ENCODE assay signal across 24 cellular contexts in genomic region chr14:55586411-55586810, GRCh38. TPM values are rescaled to one million over a fixed set of nuclear protein-coding genes. Genes with fewer than 3 reads are reported as not detected.
DNase-seq lines count a peak whose midpoint lies in the region; ATAC-seq, FAIRE-seq and TF ChIP-seq lines count a peak whose summit lies in the region.
"Had no signal": no experiment of that assay in that cellular context is flagged by ENCODE, and none has a peak within 500 bp of the region (broad histone marks: within the 10 kb centered on the region; RNA-seq: fewer than 3 reads in every experiment).

No MANE protein-coding gene starts in this region.

- intact Hi-C loops in sigmoid colon (cut with DNase I) = loop anchor here (10.0 kb wide), 2 partner anchors 142 to 312 kb away; partner anchors contain the start of genes FBXO34 and TBPL2
- intact Hi-C loops in naive thymus-derived CD4-positive, alpha-beta T cell (cut with micrococcal nuclease) = loop anchor here (10.0 kb wide), 2 partner anchors 312 to 562 kb away; partner anchors contain the start of genes FBXO34 (in 1 of the 2), SOCS4 (in 1 of the 2) and WDHD1 (in 1 of the 2)

- no peak overlapping the region for H3K9ac ChIP-seq in SK-N-SH
- no peak overlapping the region for H3K9ac ChIP-seq in astrocyte (ENCODE audit: low read length)

- FAIRE-seq in astrocyte (lab: Jason Lieb, UNC) = no peak
- FAIRE-seq: colon, kidney had no signal

- H3K4me3 Mint-ChIP-seq in HFFc6 (peak overlapping the region; percentile 7; the same call in 1 of the 2 replicates), astrocyte (ENCODE audit: unreplicated experiment) (no peak overlapping the region)
- peak overlapping the region in 3 of 10 donors; percentile 0 to 45 (median 6) for H3K4me3 Mint-ChIP-seq in naive thymus-derived CD4-positive, alpha-beta T cell
- H3K4me3 Mint-ChIP-seq: activated naive CD8-positive, alpha-beta T cell; activated T-helper 1 cell treated with anti-CD3 and anti-CD28 coated beads, Interleukin-12 subunit alpha, Interleukin-12 subunit beta, Interleukin-2, Interleukin-4 antibody, amounts not matched to agents 30 ng/mL and 10 ng/mL and 1 ng/mL, durations not matched to agents 14 hours and 24 hours and 36 hours; B cell; effector memory CD8-positive, alpha-beta T cell had no signal

- H3K9me2 ChIP-seq in SK-N-SH = no peaks in the 10 kb centered on the region

- DNase-seq in SK-N-SH = no peak
- no peak for DNase-seq in HFFc6
- no peak for DNase-seq in astrocyte (ENCODE audit: low read depth)
- DNase-seq in sigmoid colon = no peak
- DNase-seq in D341Med (ENCODE audit: low spot score) = no peak
- no peak for DNase-seq in NCI-H774 (lab: John Stamatoyannopoulos, UW)
- no peak for DNase-seq in naive thymus-derived CD4-positive, alpha-beta T cell
- DNase-seq: activated CD4-positive, alpha-beta T cell treated with anti-CD3 and anti-CD28 coated beads for 1 hour; body of pancreas; effector memory CD8-positive, alpha-beta T cell; kidney; lower lobe of right lung; MG63; NCI-H1417 treated with DMSO at 0.1 percent for 48 hours; stimulated activated naive CD8-positive, alpha-beta T cell treated with anti-CD3 and anti-CD28 coated beads, Interleukin-15, amount 100 ng/mL, for 72 hours; transverse colon had no signal

- H3K36me3 ChIP-seq in SK-N-SH (replicated peaks in 1 of 2; ENCODE audit: control insufficient read depth in 1 of 2, insufficient read depth in 2 of 2, low read length in 1 of 2) = peaks cover 0 to 3% of the 10 kb centered on the region in 2 experiments
- no peaks in the 10 kb centered on the region for H3K36me3 ChIP-seq in astrocyte (ENCODE audit: insufficient read depth, low read length)
- no peaks in the 10 kb centered on the region for H3K36me3 ChIP-seq in sigmoid colon
- no peaks in the 10 kb centered on the region for H3K36me3 ChIP-seq in naive thymus-derived CD4-positive, alpha-beta T cell (ENCODE audit: control insufficient read depth in 2 of 3, insufficient read depth in 3 of 3, low read length in 3 of 3)
- H3K36me3 ChIP-seq: esophagus muscularis mucosa, lower lobe of right lung, MG63, transverse colon had no signal

- TF ChIP-seq POLR2A in sigmoid colon (IDR thresholded peaks at IDR 0.05) = no peak

- peak overlapping the region in 1 of 2 experiments; percentile 78; a peak in 2 of 4 replicates for H3K27ac ChIP-seq in SK-N-SH (ENCODE audit: low read depth in 2 of 2, low read length in 1 of 2)
- no peak overlapping the region for H3K27ac ChIP-seq in astrocyte (ENCODE audit: low read depth, low read length)
- H3K27ac ChIP-seq in sigmoid colon = peak overlapping the region in 3 of 4 donors; percentile 0 to 64 (median 55)
- H3K27ac ChIP-seq in naive thymus-derived CD4-positive, alpha-beta T cell (ENCODE audit: low read depth, low read length) = no peak overlapping the region
- H3K27ac ChIP-seq: 22Rv1, body of pancreas, HL-60, lower lobe of right lung had no signal

- no peak overlapping the region for H2AFZ ChIP-seq in SK-N-SH (ENCODE audit: low read depth)
- no peak overlapping the region for H2AFZ ChIP-seq in astrocyte (ENCODE audit: low read depth, low read length)

- H3K4me2 ChIP-seq in SK-N-SH (peak overlapping the region; percentile 36; the same call in 1 of the 2 replicates), astrocyte (ENCODE audit: low read length) (peak overlapping the region; percentile 48)

- H3K9me3 ChIP-seq in SK-N-SH = no peaks in the 10 kb centered on the region
- no peaks in the 10 kb centered on the region for H3K9me3 ChIP-seq in astrocyte (ENCODE audit: insufficient read depth, low read depth, low read length)
- H3K9me3 ChIP-seq in sigmoid colon = no peaks in the 10 kb centered on the region
- no peaks in the 10 kb centered on the region for H3K9me3 ChIP-seq in naive thymus-derived CD4-positive, alpha-beta T cell (ENCODE audit: control insufficient read depth in 2 of 3, low read length in 3 of 3)
- H3K9me3 ChIP-seq: body of pancreas, esophagus muscularis mucosa, lower lobe of right lung, MG63, transverse colon had no signal

- WGBS in SK-N-SH (ENCODE audit: low lambda C conversion rate) = 86% methylated on average over 2 of the region's 2 CpGs
- WGBS in sigmoid colon, 2 donors = 73 to 76% methylated on average over 2 of the region's 2 CpGs

- H3K27me3 Mint-ChIP-seq in HFFc6 (ENCODE audit: insufficient read depth) (no peaks in the 10 kb centered on the region), astrocyte (ENCODE audit: low read depth, unreplicated experiment) (no peaks in the 10 kb centered on the region)
- no peaks in the 10 kb centered on the region for H3K27me3 Mint-ChIP-seq in naive thymus-derived CD4-positive, alpha-beta T cell
- H3K27me3 Mint-ChIP-seq: activated naive CD8-positive, alpha-beta T cell; B cell; effector memory CD8-positive, alpha-beta T cell; stimulated activated naive CD8-positive, alpha-beta T cell treated with anti-CD3 and anti-CD28 coated beads, Interleukin-15, amount 100 ng/mL, for 72 hours had no signal

- H3K27ac Mint-ChIP-seq in HFFc6 (peak overlapping the region; percentile 71), astrocyte (ENCODE audit: unreplicated experiment) (no peak overlapping the region)
- peak overlapping the region in 3 of 9 donors; percentile 2 to 12 (median 10) for H3K27ac Mint-ChIP-seq in naive thymus-derived CD4-positive, alpha-beta T cell
- H3K27ac Mint-ChIP-seq: activated naive CD8-positive, alpha-beta T cell; activated T-helper 1 cell treated with anti-CD3 and anti-CD28 coated beads, Interleukin-12 subunit alpha, Interleukin-12 subunit beta, Interleukin-2, Interleukin-4 antibody, amounts not matched to agents 30 ng/mL and 10 ng/mL and 1 ng/mL, durations not matched to agents 14 hours and 24 hours and 36 hours; B cell; effector memory CD8-positive, alpha-beta T cell had no signal

- peaks cover 100% of the 10 kb centered on the region for H3K79me2 ChIP-seq in SK-N-SH (ENCODE audit: insufficient read depth)
- H3K79me2 ChIP-seq in astrocyte (ENCODE audit: insufficient read depth, low read length) = peaks cover 98% of the 10 kb centered on the region

- no peaks in the 10 kb centered on the region for H3K9me3 Mint-ChIP-seq in HFFc6
- no peaks in the 10 kb centered on the region for H3K9me3 Mint-ChIP-seq in astrocyte (ENCODE audit: unreplicated experiment)
- H3K9me3 Mint-ChIP-seq in naive thymus-derived CD4-positive, alpha-beta T cell = no peaks in the 10 kb centered on the region
- H3K9me3 Mint-ChIP-seq: activated T-helper 1 cell treated with anti-CD3 and anti-CD28 coated beads, Interleukin-12 subunit alpha, Interleukin-12 subunit beta, Interleukin-2, Interleukin-4 antibody, amounts not matched to agents 30 ng/mL and 10 ng/mL and 1 ng/mL, durations not matched to agents 14 hours and 24 hours and 36 hours; effector memory CD8-positive, alpha-beta T cell; stimulated activated naive CD8-positive, alpha-beta T cell treated with anti-CD3 and anti-CD28 coated beads, Interleukin-15, amount 100 ng/mL, for 72 hours had no signal

- H3K36me3 Mint-ChIP-seq in HFFc6 (ENCODE audit: low read depth) (no peaks in the 10 kb centered on the region), astrocyte (ENCODE audit: low read depth, unreplicated experiment) (no peaks in the 10 kb centered on the region)
- H3K36me3 Mint-ChIP-seq in naive thymus-derived CD4-positive, alpha-beta T cell = no peaks in the 10 kb centered on the region
- H3K36me3 Mint-ChIP-seq: activated naive CD8-positive, alpha-beta T cell had no signal

- peaks cover 20 to 58% of the 10 kb centered on the region in 2 experiments for H3K4me1 ChIP-seq in SK-N-SH (ENCODE audit: control insufficient read depth in 1 of 2, insufficient read depth in 2 of 2, low read depth in 1 of 2, low read length in 1 of 2)
- peaks cover 36% of the 10 kb centered on the region for H3K4me1 ChIP-seq in astrocyte (ENCODE audit: insufficient read depth, low read length)
- peaks cover 0 to 94% (median 73%) of the 10 kb centered on the region in 4 donors for H3K4me1 ChIP-seq in sigmoid colon
- peaks cover 20 to 29% of the 10 kb centered on the region in 2 donors for H3K4me1 ChIP-seq in naive thymus-derived CD4-positive, alpha-beta T cell (ENCODE audit: control insufficient read depth in 2 of 2, insufficient read depth in 2 of 2, low read length in 2 of 2)

- ATAC-seq in SK-N-SH treated with all-trans-retinoic acid at 6 μM for 48 hours = no peak
- no peak for ATAC-seq in naive thymus-derived CD4-positive, alpha-beta T cell
- ATAC-seq: body of pancreas; effector memory CD8-positive, alpha-beta T cell; lower lobe of right lung; stimulated activated naive CD8-positive, alpha-beta T cell treated with anti-CD3 and anti-CD28 coated beads, Interleukin-15, amount 100 ng/mL, for 72 hours had no signal

- no peak for TF ChIP-seq RAD21 in SK-N-SH (IDR thresholded peaks at IDR 0.05; ENCODE audit: low read length)

- CTCF ChIA-PET in SK-N-SH (lab: Yijun Ruan, JAX) = interaction anchor here (1.1 to 2.3 kb wide), 3 partner anchors 8 to 140 kb away, joined by 4 to 10 read pairs (median 5); no protein-coding TSS in a partner anchor
- CTCF ChIA-PET in naive thymus-derived CD4-positive, alpha-beta T cell (lab: Charles Lee) = no interaction called here

- H3K4me1 Mint-ChIP-seq in HFFc6 (ENCODE audit: low read depth) (peaks cover 18% of the 10 kb centered on the region), astrocyte (ENCODE audit: low read depth, unreplicated experiment) (peaks cover 47% of the 10 kb centered on the region)
- H3K4me1 Mint-ChIP-seq in naive thymus-derived CD4-positive, alpha-beta T cell = peaks cover 21 to 56% (median 34%) of the 10 kb centered on the region in 7 donors

- no peak for TF ChIP-seq CTCF in SK-N-SH (IDR thresholded peaks at IDR 0.05)
- no peak for TF ChIP-seq CTCF in HFFc6 (IDR thresholded peaks at IDR 0.05)
- no peak for TF ChIP-seq CTCF in astrocyte (IDR thresholded peaks at IDR 0.05; ENCODE audit: insufficient read depth, low read depth, low read length)
- TF ChIP-seq CTCF in sigmoid colon (IDR thresholded peaks at IDR 0.05) = no peak

- H3K27me3 ChIP-seq in SK-N-SH (ENCODE audit: insufficient read depth) = no peaks in the 10 kb centered on the region
- H3K27me3 ChIP-seq in astrocyte (ENCODE audit: insufficient read depth, low read length) = no peaks in the 10 kb centered on the region
- no peaks in the 10 kb centered on the region for H3K27me3 ChIP-seq in sigmoid colon
- H3K27me3 ChIP-seq in naive thymus-derived CD4-positive, alpha-beta T cell (ENCODE audit: control insufficient read depth in 2 of 2, insufficient read depth in 2 of 2, low read length in 2 of 2) = no peaks in the 10 kb centered on the region
- H3K27me3 ChIP-seq: body of pancreas, esophagus muscularis mucosa, MG63, transverse colon had no signal

- no peak for TF ChIP-seq EP300 in SK-N-SH (IDR thresholded peaks at IDR 0.05; ENCODE audit: borderline replicate concordance in 1 of 2, low read depth in 1 of 2, low read length in 1 of 2)
- no peak for TF ChIP-seq EP300 in sigmoid colon (IDR thresholded peaks at IDR 0.05)

- H3F3A ChIP-seq in SK-N-SH (replicated peaks; ENCODE audit: insufficient read depth) = peaks cover 16% of the 10 kb centered on the region

- H4K20me1 ChIP-seq in SK-N-SH (ENCODE audit: insufficient read depth) = peaks cover 100% of the 10 kb centered on the region
- peaks cover 93% of the 10 kb centered on the region for H4K20me1 ChIP-seq in astrocyte (ENCODE audit: insufficient read depth, low read length)

- no peak overlapping the region for H3K4me3 ChIP-seq in SK-N-SH (ENCODE audit: low read depth in 2 of 2, low read length in 1 of 2)
- H3K4me3 ChIP-seq in astrocyte (ENCODE audit: insufficient read depth, low read depth, low read length) = peak overlapping the region; percentile 17
- H3K4me3 ChIP-seq in sigmoid colon = no peak overlapping the region
- H3K4me3 ChIP-seq in naive thymus-derived CD4-positive, alpha-beta T cell (ENCODE audit: low read length) = no peak overlapping the region
- H3K4me3 ChIP-seq: body of pancreas, esophagus muscularis mucosa, lower lobe of right lung, MG63, transverse colon had no signal

- POLR2A ChIA-PET in SK-N-SH (lab: Yijun Ruan, JAX) = no interaction called here
- POLR2A ChIA-PET in naive thymus-derived CD4-positive, alpha-beta T cell (lab: Charles Lee) = interaction anchor here (0.7 to 0.8 kb wide), 2 partner anchors 12 to 535 kb away, joined by 3 read pairs; partner anchors contain the start of gene MAPK1IP1L

RNA-seq across cellular contexts. Expression of gene KTN1, which starts 6.4 kb away (rescaled TPM):
- polyA plus RNA-seq in SK-N-SH (2012; rRNA removed) (39.5 and 46.1 TPM in 2 replicates), sigmoid colon (100 to 1,000 TPM in 1 of 3 donors, 10 to 100 TPM in 2; 67.3 to 106 (median 89.5) TPM)
- 62.4 and 89.8 TPM in 2 replicates for polyA plus RNA-seq in SK-N-SH (2012; cell fraction: cytosol; rRNA removed)
- polyA plus RNA-seq in SK-N-SH (2012; cell fraction: nucleus; rRNA removed) = 18.5 and 45.8 TPM in 2 replicates
- 100 to 1,000 TPM; 135 to 175 (median 148) TPM for total RNA-seq in HFFc6 (2021; fragmentation: NEBNext Ultra II Directional; extraction: Animal tissue kit (Norgen Biotek cat#: 25700))
- total RNA-seq in astrocyte (181 and 193 TPM in 2 replicates), sigmoid colon (100 to 1,000 TPM; 120 to 174 (median 150) TPM)
- total RNA-seq in naive thymus-derived CD4-positive, alpha-beta T cell = 100 to 1,000 TPM in 3 of 5 experiments, 10 to 100 TPM in 2; 87.3 to 131 (median 105) TPM
- 10 to 100 TPM; 20.3 to 37.4 TPM for polyA plus RNA-seq in naive thymus-derived CD4-positive, alpha-beta T cell

Comparison
In these comparisons a context has a peak if more than half of its experiments do, and no peak if none do; other contexts are left out.
1. H3K27ac ChIP-seq: peak in sigmoid colon (3 of 4); none in astrocyte (single experiment) and naive thymus-derived CD4-positive, alpha-beta T cell (single experiment).